In the genomic region with DNA sequence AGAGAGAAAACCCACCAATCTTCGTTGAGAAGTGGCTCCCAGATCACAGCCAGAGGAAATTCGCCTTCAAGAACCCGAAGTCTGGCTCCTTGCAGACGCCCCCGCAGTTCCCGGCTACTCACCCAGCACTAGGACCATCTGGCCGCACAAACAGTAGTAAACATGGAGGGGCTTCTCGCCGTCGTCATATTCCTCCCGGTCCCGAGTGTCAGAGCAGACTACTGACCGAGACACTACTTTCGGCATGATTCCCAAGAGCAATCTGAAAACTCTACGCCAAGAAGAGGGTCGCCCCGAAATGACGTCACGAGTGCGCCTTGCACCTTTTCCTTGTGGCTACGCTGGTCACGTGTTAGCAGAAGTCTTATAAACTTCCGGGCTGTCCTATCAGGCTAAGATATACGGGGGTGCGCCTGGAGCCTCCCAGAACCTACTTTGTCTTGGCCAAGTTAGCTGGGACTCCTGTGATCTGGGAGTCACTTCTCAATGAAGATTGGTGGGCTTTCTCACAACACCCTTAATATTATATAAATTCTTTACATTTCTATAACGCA, we compare ENCODE assay signal across 1 cellular context.
TF ChIP-seq lines count a peak whose summit lies in the region.

A gene (minus strand): TSS at position 300 of the 554 bp plus-strand sequence. CDS start 54 bp downstream, at position 246.

TF ChIP-seq in HepG2, 621 proteins besides CTCF, POLR2A, EP300 and RAD21 (continued from another document and continues in another):
- TF ChIP-seq, protein P1, sequence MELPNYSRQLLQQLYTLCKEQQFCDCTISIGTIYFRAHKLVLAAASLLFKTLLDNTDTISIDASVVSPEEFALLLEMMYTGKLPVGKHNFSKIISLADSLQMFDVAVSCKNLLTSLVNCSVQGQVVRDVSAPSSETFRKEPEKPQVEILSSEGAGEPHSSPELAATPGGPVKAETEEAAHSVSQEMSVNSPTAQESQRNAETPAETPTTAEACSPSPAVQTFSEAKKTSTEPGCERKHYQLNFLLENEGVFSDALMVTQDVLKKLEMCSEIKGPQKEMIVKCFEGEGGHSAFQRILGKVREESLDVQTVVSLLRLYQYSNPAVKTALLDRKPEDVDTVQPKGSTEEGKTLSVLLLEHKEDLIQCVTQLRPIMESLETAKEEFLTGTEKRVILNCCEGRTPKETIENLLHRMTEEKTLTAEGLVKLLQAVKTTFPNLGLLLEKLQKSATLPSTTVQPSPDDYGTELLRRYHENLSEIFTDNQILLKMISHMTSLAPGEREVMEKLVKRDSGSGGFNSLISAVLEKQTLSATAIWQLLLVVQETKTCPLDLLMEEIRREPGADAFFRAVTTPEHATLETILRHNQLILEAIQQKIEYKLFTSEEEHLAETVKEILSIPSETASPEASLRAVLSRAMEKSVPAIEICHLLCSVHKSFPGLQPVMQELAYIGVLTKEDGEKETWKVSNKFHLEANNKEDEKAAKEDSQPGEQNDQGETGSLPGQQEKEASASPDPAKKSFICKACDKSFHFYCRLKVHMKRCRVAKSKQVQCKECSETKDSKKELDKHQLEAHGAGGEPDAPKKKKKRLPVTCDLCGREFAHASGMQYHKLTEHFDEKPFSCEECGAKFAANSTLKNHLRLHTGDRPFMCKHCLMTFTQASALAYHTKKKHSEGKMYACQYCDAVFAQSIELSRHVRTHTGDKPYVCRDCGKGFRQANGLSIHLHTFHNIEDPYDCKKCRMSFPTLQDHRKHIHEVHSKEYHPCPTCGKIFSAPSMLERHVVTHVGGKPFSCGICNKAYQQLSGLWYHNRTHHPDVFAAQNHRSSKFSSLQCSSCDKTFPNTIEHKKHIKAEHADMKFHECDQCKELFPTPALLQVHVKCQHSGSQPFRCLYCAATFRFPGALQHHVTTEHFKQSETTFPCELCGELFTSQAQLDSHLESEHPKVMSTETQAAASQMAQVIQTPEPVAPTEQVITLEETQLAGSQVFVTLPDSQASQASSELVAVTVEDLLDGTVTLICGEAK (IDR thresholded peaks at IDR 0.05) = no peak
- TF ChIP-seq, protein P1 (CRISPR knock-in tag; IDR thresholded peaks at IDR 0.05) = 0 out of 2 replicates have a peak, but pooled peaks have one; percentile 27
- TF ChIP-seq, protein P2, sequence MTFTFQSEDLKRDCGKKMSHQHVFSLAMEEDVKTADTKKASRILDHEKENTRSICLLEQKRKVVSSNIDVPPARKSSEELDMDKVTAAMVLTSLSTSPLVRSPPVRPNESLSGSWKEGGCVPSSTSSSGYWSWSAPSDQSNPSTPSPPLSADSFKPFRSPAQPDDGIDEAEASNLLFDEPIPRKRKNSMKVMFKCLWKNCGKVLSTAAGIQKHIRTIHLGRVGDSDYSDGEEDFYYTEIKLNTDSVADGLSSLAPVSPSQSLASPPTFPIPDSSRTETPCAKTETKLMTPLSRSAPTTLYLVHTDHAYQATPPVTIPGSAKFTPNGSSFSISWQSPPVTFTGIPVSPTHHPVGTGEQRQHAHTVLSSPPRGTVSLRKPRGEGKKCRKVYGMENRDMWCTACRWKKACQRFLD (CRISPR knock-in tag; IDR thresholded peaks at IDR 0.05; ENCODE audit: borderline replicate concordance) = no peak
- TF ChIP-seq, protein P3, sequence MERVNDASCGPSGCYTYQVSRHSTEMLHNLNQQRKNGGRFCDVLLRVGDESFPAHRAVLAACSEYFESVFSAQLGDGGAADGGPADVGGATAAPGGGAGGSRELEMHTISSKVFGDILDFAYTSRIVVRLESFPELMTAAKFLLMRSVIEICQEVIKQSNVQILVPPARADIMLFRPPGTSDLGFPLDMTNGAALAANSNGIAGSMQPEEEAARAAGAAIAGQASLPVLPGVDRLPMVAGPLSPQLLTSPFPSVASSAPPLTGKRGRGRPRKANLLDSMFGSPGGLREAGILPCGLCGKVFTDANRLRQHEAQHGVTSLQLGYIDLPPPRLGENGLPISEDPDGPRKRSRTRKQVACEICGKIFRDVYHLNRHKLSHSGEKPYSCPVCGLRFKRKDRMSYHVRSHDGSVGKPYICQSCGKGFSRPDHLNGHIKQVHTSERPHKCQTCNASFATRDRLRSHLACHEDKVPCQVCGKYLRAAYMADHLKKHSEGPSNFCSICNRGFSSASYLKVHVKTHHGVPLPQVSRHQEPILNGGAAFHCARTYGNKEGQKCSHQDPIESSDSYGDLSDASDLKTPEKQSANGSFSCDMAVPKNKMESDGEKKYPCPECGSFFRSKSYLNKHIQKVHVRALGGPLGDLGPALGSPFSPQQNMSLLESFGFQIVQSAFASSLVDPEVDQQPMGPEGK (CRISPR knock-in tag; IDR thresholded peaks at IDR 0.05) = no peak
- TF ChIP-seq KDM2A (CRISPR knock-in tag; IDR thresholded peaks at IDR 0.05; ENCODE audit: borderline replicate concordance, low read depth) (0 out of 2 replicates have a peak, but pooled peaks have one; percentile 40), ZNF30 (CRISPR knock-in tag; IDR thresholded peaks at IDR 0.05) (no peak), NBN (conservative IDR thresholded peaks at IDR 0.05) (no peak), ZBTB3 (CRISPR knock-in tag; IDR thresholded peaks at IDR 0.05; ENCODE audit: borderline replicate concordance, low read depth) (no peak), FOSL2 (CRISPR knock-in tag; IDR thresholded peaks at IDR 0.05) (0 out of 2 replicates have a peak, but pooled peaks have one; percentile 16), POLR2AphosphoS5 (IDR thresholded peaks at IDR 0.05; ENCODE audit: low read depth, low read length) (peak; percentile 62), IRF2 (CRISPR knock-in tag; IDR thresholded peaks at IDR 0.05) (0 out of 2 replicates have a peak, but pooled peaks have one; percentile 48), SIN3B (IDR thresholded peaks at IDR 0.05; ENCODE audit: low read length) (peak; percentile 82), KMT2A (CRISPR knock-in tag; IDR thresholded peaks at IDR 0.05) (peak; percentile 70), ZNF703 (CRISPR knock-in tag; IDR thresholded peaks at IDR 0.05; ENCODE audit: borderline replicate concordance) (no peak), ZNF136 (CRISPR knock-in tag; IDR thresholded peaks at IDR 0.05; ENCODE audit: low read depth) (no peak), KDM5A (IDR thresholded peaks at IDR 0.05; ENCODE audit: borderline replicate concordance, low read length) (peak; percentile 95), NFYB (CRISPR knock-in tag; IDR thresholded peaks at IDR 0.05) (peak; percentile 36; the same call in 1 of the 2 replicates), POLR2G (IDR thresholded peaks at IDR 0.05; ENCODE audit: low read depth, low read length) (peak; percentile 56), PHF8 (CRISPR knock-in tag; IDR thresholded peaks at IDR 0.05) (peak; percentile 59), ELF3 (CRISPR knock-in tag; IDR thresholded peaks at IDR 0.05) (peak; percentile 74), HDAC1 (CRISPR knock-in tag; IDR thresholded peaks at IDR 0.05) (0 out of 2 replicates have a peak, but pooled peaks have one; percentile 46), GATAD2A (CRISPR knock-in tag; IDR thresholded peaks at IDR 0.05) (peak; percentile 23; the same call in 1 of the 2 replicates), KAT8 (CRISPR knock-in tag; IDR thresholded peaks at IDR 0.05) (peak; percentile 96), ZC3H13 (CRISPR knock-in tag; IDR thresholded peaks at IDR 0.05) (no peak), SAP130 (CRISPR knock-in tag; IDR thresholded peaks at IDR 0.05; ENCODE audit: low read depth) (peak; percentile 87), NFE2L1 (CRISPR knock-in tag; IDR thresholded peaks at IDR 0.05; ENCODE audit: borderline replicate concordance) (no peak)
- TF ChIP-seq, protein P4, sequence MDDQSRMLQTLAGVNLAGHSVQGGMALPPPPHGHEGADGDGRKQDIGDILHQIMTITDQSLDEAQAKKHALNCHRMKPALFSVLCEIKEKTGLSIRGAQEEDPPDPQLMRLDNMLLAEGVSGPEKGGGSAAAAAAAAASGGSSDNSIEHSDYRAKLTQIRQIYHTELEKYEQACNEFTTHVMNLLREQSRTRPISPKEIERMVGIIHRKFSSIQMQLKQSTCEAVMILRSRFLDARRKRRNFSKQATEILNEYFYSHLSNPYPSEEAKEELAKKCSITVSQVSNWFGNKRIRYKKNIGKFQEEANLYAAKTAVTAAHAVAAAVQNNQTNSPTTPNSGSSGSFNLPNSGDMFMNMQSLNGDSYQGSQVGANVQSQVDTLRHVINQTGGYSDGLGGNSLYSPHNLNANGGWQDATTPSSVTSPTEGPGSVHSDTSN (CRISPR knock-in tag; IDR thresholded peaks at IDR 0.05; ENCODE audit: borderline replicate concordance) = no peak
- TF ChIP-seq, protein P5, sequence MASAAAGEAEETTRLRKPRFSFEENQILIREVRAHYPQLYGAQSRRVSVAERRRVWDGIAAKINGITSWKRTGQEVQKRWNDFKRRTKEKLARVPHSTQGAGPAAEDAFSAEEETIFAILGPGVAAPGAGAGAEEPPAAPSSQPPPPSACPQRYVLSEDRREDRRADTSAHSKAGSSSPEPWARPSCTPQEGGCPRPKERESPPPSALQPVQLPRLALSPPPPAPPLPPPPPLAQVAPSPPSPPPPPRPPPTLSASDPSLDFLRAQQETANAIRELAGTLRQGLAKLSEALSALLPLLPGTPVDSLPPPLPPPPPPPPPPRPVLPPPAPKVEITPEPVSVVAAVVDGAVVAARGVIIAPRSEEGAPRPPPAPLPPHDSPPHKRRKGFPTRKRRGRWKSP (CRISPR knock-in tag; IDR thresholded peaks at IDR 0.05) = 0 out of 2 replicates have a peak, but pooled peaks have one; percentile 20
- TF ChIP-seq, protein P6, sequence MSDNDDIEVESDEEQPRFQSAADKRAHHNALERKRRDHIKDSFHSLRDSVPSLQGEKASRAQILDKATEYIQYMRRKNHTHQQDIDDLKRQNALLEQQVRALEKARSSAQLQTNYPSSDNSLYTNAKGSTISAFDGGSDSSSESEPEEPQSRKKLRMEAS (IDR thresholded peaks at IDR 0.05) = peak; percentile 76
- TF ChIP-seq, protein P7, sequence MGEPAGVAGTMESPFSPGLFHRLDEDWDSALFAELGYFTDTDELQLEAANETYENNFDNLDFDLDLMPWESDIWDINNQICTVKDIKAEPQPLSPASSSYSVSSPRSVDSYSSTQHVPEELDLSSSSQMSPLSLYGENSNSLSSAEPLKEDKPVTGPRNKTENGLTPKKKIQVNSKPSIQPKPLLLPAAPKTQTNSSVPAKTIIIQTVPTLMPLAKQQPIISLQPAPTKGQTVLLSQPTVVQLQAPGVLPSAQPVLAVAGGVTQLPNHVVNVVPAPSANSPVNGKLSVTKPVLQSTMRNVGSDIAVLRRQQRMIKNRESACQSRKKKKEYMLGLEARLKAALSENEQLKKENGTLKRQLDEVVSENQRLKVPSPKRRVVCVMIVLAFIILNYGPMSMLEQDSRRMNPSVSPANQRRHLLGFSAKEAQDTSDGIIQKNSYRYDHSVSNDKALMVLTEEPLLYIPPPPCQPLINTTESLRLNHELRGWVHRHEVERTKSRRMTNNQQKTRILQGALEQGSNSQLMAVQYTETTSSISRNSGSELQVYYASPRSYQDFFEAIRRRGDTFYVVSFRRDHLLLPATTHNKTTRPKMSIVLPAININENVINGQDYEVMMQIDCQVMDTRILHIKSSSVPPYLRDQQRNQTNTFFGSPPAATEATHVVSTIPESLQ (CRISPR knock-in tag; conservative IDR thresholded peaks at IDR 0.05) = no peak
- TF ChIP-seq, protein P8, sequence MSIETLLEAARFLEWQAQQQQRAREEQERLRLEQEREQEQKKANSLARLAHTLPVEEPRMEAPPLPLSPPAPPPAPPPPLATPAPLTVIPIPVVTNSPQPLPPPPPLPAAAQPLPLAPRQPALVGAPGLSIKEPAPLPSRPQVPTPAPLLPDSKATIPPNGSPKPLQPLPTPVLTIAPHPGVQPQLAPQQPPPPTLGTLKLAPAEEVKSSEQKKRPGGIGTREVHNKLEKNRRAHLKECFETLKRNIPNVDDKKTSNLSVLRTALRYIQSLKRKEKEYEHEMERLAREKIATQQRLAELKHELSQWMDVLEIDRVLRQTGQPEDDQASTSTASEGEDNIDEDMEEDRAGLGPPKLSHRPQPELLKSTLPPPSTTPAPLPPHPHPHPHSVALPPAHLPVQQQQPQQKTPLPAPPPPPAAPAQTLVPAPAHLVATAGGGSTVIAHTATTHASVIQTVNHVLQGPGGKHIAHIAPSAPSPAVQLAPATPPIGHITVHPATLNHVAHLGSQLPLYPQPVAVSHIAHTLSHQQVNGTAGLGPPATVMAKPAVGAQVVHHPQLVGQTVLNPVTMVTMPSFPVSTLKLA (IDR thresholded peaks at IDR 0.05) = 0 out of 2 replicates have a peak, but pooled peaks have one; percentile 15
- TF ChIP-seq, protein P9, sequence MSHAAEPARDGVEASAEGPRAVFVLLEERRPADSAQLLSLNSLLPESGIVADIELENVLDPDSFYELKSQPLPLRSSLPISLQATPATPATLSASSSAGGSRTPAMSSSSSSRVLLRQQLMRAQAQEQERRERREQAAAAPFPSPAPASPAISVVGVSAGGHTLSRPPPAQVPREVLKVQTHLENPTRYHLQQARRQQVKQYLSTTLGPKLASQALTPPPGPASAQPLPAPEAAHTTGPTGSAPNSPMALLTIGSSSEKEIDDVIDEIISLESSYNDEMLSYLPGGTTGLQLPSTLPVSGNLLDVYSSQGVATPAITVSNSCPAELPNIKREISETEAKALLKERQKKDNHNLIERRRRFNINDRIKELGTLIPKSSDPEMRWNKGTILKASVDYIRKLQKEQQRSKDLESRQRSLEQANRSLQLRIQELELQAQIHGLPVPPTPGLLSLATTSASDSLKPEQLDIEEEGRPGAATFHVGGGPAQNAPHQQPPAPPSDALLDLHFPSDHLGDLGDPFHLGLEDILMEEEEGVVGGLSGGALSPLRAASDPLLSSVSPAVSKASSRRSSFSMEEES (CRISPR knock-in tag; IDR thresholded peaks at IDR 0.05) = peak; percentile 61
- TF ChIP-seq, protein P10, sequence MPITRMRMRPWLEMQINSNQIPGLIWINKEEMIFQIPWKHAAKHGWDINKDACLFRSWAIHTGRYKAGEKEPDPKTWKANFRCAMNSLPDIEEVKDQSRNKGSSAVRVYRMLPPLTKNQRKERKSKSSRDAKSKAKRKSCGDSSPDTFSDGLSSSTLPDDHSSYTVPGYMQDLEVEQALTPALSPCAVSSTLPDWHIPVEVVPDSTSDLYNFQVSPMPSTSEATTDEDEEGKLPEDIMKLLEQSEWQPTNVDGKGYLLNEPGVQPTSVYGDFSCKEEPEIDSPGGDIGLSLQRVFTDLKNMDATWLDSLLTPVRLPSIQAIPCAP (CRISPR knock-in tag; IDR thresholded peaks at IDR 0.05; ENCODE audit: low read depth) = no peak
